ENCODE assay signal across 13 cellular contexts in genomic region chr3:185549651-185550111, GRCh38. TPM values are rescaled to one million over a fixed set of nuclear protein-coding genes. Genes with fewer than 3 reads are reported as not detected.
DNase-seq lines count a peak whose midpoint lies in the region; ATAC-seq and TF ChIP-seq lines count a peak whose summit lies in the region.
"Had no signal": no experiment of that assay in that cellular context is flagged by ENCODE, and none has a peak within 500 bp of the region (broad histone marks: within the 10 kb centered on the region; RNA-seq: fewer than 3 reads in every experiment).

No MANE protein-coding gene starts in this region.

- H3K27ac ChIP-seq in coronary artery: peak overlapping the region; percentile 9 to 58
- peak overlapping the region in 1 of 2 donors; percentile 81 for H3K27ac ChIP-seq in lung (ENCODE audit: low read depth in 1 of 2, low read length in 1 of 2)

- H3K9me3 ChIP-seq in MG63 (no peaks in the 10 kb centered on the region), lung (ENCODE audit: control insufficient read depth in 2 of 2, insufficient read depth in 1 of 2, low read length in 1 of 2) (no peaks in the 10 kb centered on the region)

- peak; percentile 21 for ATAC-seq in lung (ENCODE audit: insufficient read depth, low FRiP score)
- no peak for ATAC-seq in GM18907 (IDR thresholded peaks at IDR 0.05; ENCODE audit: unreplicated experiment)
- ATAC-seq in HG03025 (IDR thresholded peaks at IDR 0.05; ENCODE audit: low FRiP score, unreplicated experiment): no peak

- DNase-seq in A172 (ENCODE audit: low spot score) (peak; percentile 31), MG63 (peak; percentile 37), coronary artery (ENCODE audit: low spot score) (no peak), lung (ENCODE audit: low spot score) (no peak), NCI-H526 treated with DMSO at 0.1 percent for 48 hours (lab: John Stamatoyannopoulos, UW) (no peak), NCI-H446 treated with DMSO at 0.1 percent for 48 hours (lab: John Stamatoyannopoulos, UW) (no peak)
- DNase-seq: activated CD8-positive, alpha-beta memory T cell treated with anti-CD3 and anti-CD28 coated beads for 24 hours; DMS79 treated with DMSO at 0.1 percent for 48 hours; effector CD4-positive, alpha-beta T cell; midbrain had no signal

- no peaks in the 10 kb centered on the region for H3K36me3 ChIP-seq in MG63
- H3K36me3 ChIP-seq in lung (ENCODE audit: control insufficient read depth in 2 of 2, insufficient read depth in 2 of 2, low read length in 2 of 2): no peaks in the 10 kb centered on the region

- TF ChIP-seq CTCF in coronary artery (IDR thresholded peaks at IDR 0.05) (no peak), lung (IDR thresholded peaks at IDR 0.05; ENCODE audit: control extremely low read depth, extremely low read depth) (no peak)

- H3K4me1 ChIP-seq in lung (ENCODE audit: control insufficient read depth in 2 of 2, insufficient read depth in 2 of 2, low read length in 2 of 2): no peaks in the 10 kb centered on the region

- H3K27me3 ChIP-seq in MG63: no peaks in the 10 kb centered on the region
- no peaks in the 10 kb centered on the region for H3K27me3 ChIP-seq in lung (ENCODE audit: control insufficient read depth, insufficient read depth)

- 71 to 73% methylated on average over 3 of the region's 3 CpGs for WGBS in lung, 2 donors

- H3K4me3 ChIP-seq in MG63: no peak overlapping the region
- no peak overlapping the region for H3K4me3 ChIP-seq in coronary artery
- no peak overlapping the region for H3K4me3 ChIP-seq in lung

RNA-seq across cellular contexts. Expression of gene LIPH, which starts 2.7 kb away (rescaled TPM):
- 0.52 and 0.86 TPM in 2 replicates for total RNA-seq in A172 (2014; rRNA removed; shearing (Covaris generic))
- not detected in 2 replicates for total RNA-seq in MG63 (2014; rRNA removed; shearing (Covaris generic); ENCODE audit: low replicate concordance)
- total RNA-seq in lung: 10 to 100 TPM in 1 of 2 donors, 1 to 10 TPM in 1; 8.8 to 26.1 TPM
- polyA plus RNA-seq in lung: 10 to 100 TPM in 1 of 2 donors, 1 to 10 TPM in 1; 6.2 to 21.2 TPM
- total RNA-seq: T-helper 2 cell treated with Interferon-gamma antibody and Interleukin-4, amounts not matched to agents 100 ng/mL and 5 ng/mL, for 36 hours had no signal

RNA-seq across cellular contexts. Expression of gene SENP2, which starts 36.4 kb away (rescaled TPM):
- total RNA-seq in A172 (2014; rRNA removed; shearing (Covaris generic)): 50.9 and 52.3 TPM in 2 replicates
- total RNA-seq in MG63 (2014; rRNA removed; shearing (Covaris generic); ENCODE audit: low replicate concordance): 30.5 and 103 TPM in 2 replicates
- total RNA-seq in lung: 10 to 100 TPM; 29.4 to 42.1 TPM
- polyA plus RNA-seq in lung: 10 to 100 TPM in 1 of 2 donors, 1 to 10 TPM in 1; 7.5 to 11.4 TPM

RNA-seq across cellular contexts. Expression of gene TMEM41A, which starts 50.8 kb away (rescaled TPM):
- total RNA-seq in A172 (2014; rRNA removed; shearing (Covaris generic)): 11.0 and 13.2 TPM in 2 replicates
- total RNA-seq in MG63 (2014; rRNA removed; shearing (Covaris generic); ENCODE audit: low replicate concordance): 16.9 and 18.3 TPM in 2 replicates
- 10 to 100 TPM; 29.5 to 36.4 TPM for total RNA-seq in lung
- 10 to 100 TPM; 18.4 to 20.3 TPM for polyA plus RNA-seq in lung

Comparison
In these comparisons a context has a peak if more than half of its experiments do, and no peak if none do; other contexts are left out.
1. DNase-seq: peak in A172 (single experiment) and MG63 (single experiment); none in coronary artery (single experiment), lung (single experiment), NCI-H526 treated with DMSO at 0.1 percent for 48 hours (single experiment) and NCI-H446 treated with DMSO at 0.1 percent for 48 hours (single experiment).